Comparison of ENCODE assay signal across 22 cellular contexts in the genomic region with DNA sequence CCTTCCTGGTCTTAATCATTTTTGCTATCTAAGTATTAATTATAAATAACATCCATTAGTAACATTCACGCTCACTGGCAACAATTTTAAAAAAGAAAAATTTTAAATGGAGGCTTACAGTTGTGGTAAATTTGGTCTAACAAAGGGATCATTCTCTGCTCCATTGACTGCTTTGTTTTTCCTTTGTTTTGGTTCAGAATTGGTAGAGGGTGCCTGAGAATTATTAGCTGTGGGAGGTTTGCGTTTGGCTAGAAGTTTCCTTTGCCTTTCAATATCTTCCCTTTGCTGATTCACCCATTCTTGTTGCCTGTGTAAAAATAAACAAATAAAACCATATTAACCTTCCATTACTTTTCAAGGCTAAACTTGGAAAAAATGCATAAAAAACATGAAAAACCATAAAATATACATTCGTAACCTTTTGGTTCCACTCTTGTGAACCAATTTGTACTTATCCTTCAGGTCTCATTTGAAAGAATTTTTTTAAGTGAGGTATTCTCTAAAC.
DNase-seq lines count a peak whose midpoint lies in the region; ATAC-seq, FAIRE-seq and TF ChIP-seq lines count a peak whose summit lies in the region.
"Had no signal": no experiment of that assay in that cellular context is flagged by ENCODE, and none has a peak within 500 bp of the region (broad histone marks: within the 10 kb centered on the region; RNA-seq: fewer than 3 reads in every experiment).

No MANE protein-coding gene starts in this region.

- ATAC-seq in T-helper 17 cell: no peak
- no peak for ATAC-seq in HG03520 (IDR thresholded peaks at IDR 0.05; ENCODE audit: unreplicated experiment)
- ATAC-seq: CD8-positive, alpha-beta T cell; HCT116 had no signal

- no peak overlapping the region for H2BK20ac ChIP-seq in H9 (ENCODE audit: low read depth, low read length, poor library complexity, severe bottlenecking)

- H3K27me3 ChIP-seq in H9 (ENCODE audit: insufficient read depth, low read length) (no peaks in the 10 kb centered on the region), astrocyte (ENCODE audit: insufficient read depth, low read length) (no peaks in the 10 kb centered on the region), iPS-20b (ENCODE audit: insufficient read depth, low read length) (no peaks in the 10 kb centered on the region)
- H3K27me3 ChIP-seq: BLaER1 had no signal

- H3K4me1 ChIP-seq in H9 (ENCODE audit: insufficient read depth, low read length) (no peaks in the 10 kb centered on the region), astrocyte (ENCODE audit: insufficient read depth, low read length) (no peaks in the 10 kb centered on the region), iPS-20b (ENCODE audit: insufficient read depth, low read length) (peaks cover 19% of the 10 kb centered on the region; the same call in 1 of the 2 replicates)
- H3K4me1 ChIP-seq: BLaER1 had no signal

- H3K14ac ChIP-seq in H9 (ENCODE audit: insufficient read depth, low read length): no peak overlapping the region

- H3K4me1 Mint-ChIP-seq in H9: peaks cover 12 to 17% of the 10 kb centered on the region in 2 experiments
- H3K4me1 Mint-ChIP-seq in astrocyte (ENCODE audit: low read depth, unreplicated experiment): no peaks in the 10 kb centered on the region
- peaks cover 24% of the 10 kb centered on the region for H3K4me1 Mint-ChIP-seq in T-helper 17 cell

- H3K4me3 Mint-ChIP-seq in H9 (no peak overlapping the region), astrocyte (ENCODE audit: unreplicated experiment) (no peak overlapping the region), T-helper 17 cell (no peak overlapping the region)
- H3K4me3 Mint-ChIP-seq: CD8-positive, alpha-beta T cell had no signal

- FAIRE-seq in astrocyte (lab: Jason Lieb, UNC): no peak
- FAIRE-seq: GM12892, GM18507 had no signal

- H3K18ac ChIP-seq in H9 (ENCODE audit: insufficient read length, low read depth, low read length): no peak overlapping the region

- H4K5ac ChIP-seq in H9 (ENCODE audit: insufficient read length, low read depth, low read length): no peak overlapping the region

- H3K23ac ChIP-seq in H9 (ENCODE audit: insufficient read length, low read depth, low read length): no peak overlapping the region

- H3K9me3 ChIP-seq in H9 (ENCODE audit: control insufficient read depth, low read depth, low read length) (no peaks in the 10 kb centered on the region), astrocyte (ENCODE audit: insufficient read depth, low read depth, low read length) (no peaks in the 10 kb centered on the region), iPS-20b (ENCODE audit: insufficient read depth, low read depth, low read length) (no peaks in the 10 kb centered on the region), T-helper 17 cell (ENCODE audit: control insufficient read depth, low read length, poor library complexity, severe bottlenecking) (no peaks in the 10 kb centered on the region)
- H3K9me3 ChIP-seq: BLaER1 had no signal

- no peak overlapping the region for H3K56ac ChIP-seq in H9 (ENCODE audit: insufficient read length, low read depth, low read length)

- H3K9me3 Mint-ChIP-seq in H9: no peaks in the 10 kb centered on the region
- H3K9me3 Mint-ChIP-seq in astrocyte (ENCODE audit: unreplicated experiment): no peaks in the 10 kb centered on the region
- H3K9me3 Mint-ChIP-seq: CD8-positive, alpha-beta T cell had no signal

- intact Hi-C loops in head of caudate nucleus (cut with DNase I): no loop called here

- H3K79me1 ChIP-seq in H9 (ENCODE audit: insufficient read depth, low read depth, low read length, poor library complexity, severe bottlenecking): no peaks in the 10 kb centered on the region

- no peak overlapping the region for H2AK5ac ChIP-seq in H9 (ENCODE audit: insufficient read length, low read length)

- H4K20me1 ChIP-seq in H9 (ENCODE audit: control insufficient read depth, insufficient read depth, insufficient read length): no peaks in the 10 kb centered on the region
- H4K20me1 ChIP-seq in astrocyte (ENCODE audit: insufficient read depth, low read length): no peaks in the 10 kb centered on the region
- H4K20me1 ChIP-seq: BLaER1 had no signal

- peaks cover 15% of the 10 kb centered on the region for H3K36me3 ChIP-seq in astrocyte (ENCODE audit: insufficient read depth, low read length)
- peaks cover 85% of the 10 kb centered on the region for H3K36me3 ChIP-seq in iPS-20b (ENCODE audit: insufficient read depth, low read depth, low read length)

- DNase-seq in H9 (no peak), astrocyte (ENCODE audit: low read depth) (peak; percentile 12), pons (ENCODE audit: low spot score) (peak; percentile 26), T-helper 17 cell (no peak), foreskin fibroblast (no peak), head of caudate nucleus (no peak)
- DNase-seq: Calu3; CD8-positive, alpha-beta T cell; NCI-H1048; NCI-H1436; NCI-H1930; NCI-H226; NCI-H524; SHP77; SK-N-SH had no signal

- no peaks in the 10 kb centered on the region for H3K23me2 ChIP-seq in H9 (ENCODE audit: insufficient read length, low read depth, low read length, poor library complexity, severe bottlenecking)

- TF ChIP-seq CTCF in H9 (conservative IDR thresholded peaks at IDR 0.05): no peak
- no peak for TF ChIP-seq CTCF in astrocyte (IDR thresholded peaks at IDR 0.05; ENCODE audit: insufficient read depth, low read depth, low read length)
- no peak for TF ChIP-seq CTCF in foreskin fibroblast (IDR thresholded peaks at IDR 0.05; ENCODE audit: low read depth, low read length)

- H3K27ac ChIP-seq in H9 (ENCODE audit: insufficient read length, low read depth, low read length): no peak overlapping the region
- H3K27ac ChIP-seq in astrocyte (ENCODE audit: low read depth, low read length): no peak overlapping the region
- no peak overlapping the region for H3K27ac ChIP-seq in iPS-20b (ENCODE audit: low read length)
- H3K27ac ChIP-seq: BLaER1, KMS-11 had no signal

- H3K27ac Mint-ChIP-seq in H9 (peak overlapping the region in 2 of 3 experiments; percentile 59 to 91; a peak in 4 of 7 replicates), astrocyte (ENCODE audit: unreplicated experiment) (no peak overlapping the region), T-helper 17 cell (no peak overlapping the region)
- H3K27ac Mint-ChIP-seq: CD8-positive, alpha-beta T cell had no signal

- no peak overlapping the region for H2BK5ac ChIP-seq in H9 (ENCODE audit: insufficient read length, low read length)

- H3K27me3 Mint-ChIP-seq in H9 (ENCODE audit: low read depth) (no peaks in the 10 kb centered on the region), astrocyte (ENCODE audit: low read depth, unreplicated experiment) (no peaks in the 10 kb centered on the region), T-helper 17 cell (no peaks in the 10 kb centered on the region)

- WGBS in H9 (ENCODE audit: extremely low coverage, insufficient read length, low lambda C conversion rate): no CpG with 5 or more reads among the region's 3 CpGs

- H3K4ac ChIP-seq in H9 (ENCODE audit: low read depth, low read length): no peak overlapping the region

- no peak overlapping the region for H2AFZ ChIP-seq in H9 (ENCODE audit: low read length)
- H2AFZ ChIP-seq in astrocyte (ENCODE audit: low read depth, low read length): no peak overlapping the region

- H3K9ac ChIP-seq in H9 (ENCODE audit: extremely low read depth, insufficient read length, low read length) (no peak overlapping the region), astrocyte (ENCODE audit: low read length) (no peak overlapping the region), iPS-20b (ENCODE audit: low read depth, low read length) (no peak overlapping the region)
- H3K9ac ChIP-seq: BLaER1, KMS-11, SK-N-SH had no signal

- peaks cover 20 to 65% (median 57%) of the 10 kb centered on the region in 3 experiments; a peak in 6 of 7 replicates for H3K36me3 Mint-ChIP-seq in H9 (ENCODE audit: insufficient read depth in 1 of 3, low read depth in 3 of 3)
- H3K36me3 Mint-ChIP-seq in astrocyte (ENCODE audit: low read depth, unreplicated experiment): peaks cover 7% of the 10 kb centered on the region
- H3K36me3 Mint-ChIP-seq in T-helper 17 cell (ENCODE audit: low read depth): peaks cover 13% of the 10 kb centered on the region

- H3K4me3 ChIP-seq in astrocyte (ENCODE audit: insufficient read depth, low read depth, low read length): no peak overlapping the region
- H3K4me3 ChIP-seq in iPS-20b (ENCODE audit: low read length): peak overlapping the region; percentile 5; the same call in 1 of the 2 replicates
- H3K4me3 ChIP-seq in foreskin fibroblast (ENCODE audit: low read depth in 1 of 2, low read length in 2 of 2): no peak overlapping the region
- H3K4me3 ChIP-seq: BLaER1 had no signal

- no peak overlapping the region for H2BK15ac ChIP-seq in H9 (ENCODE audit: low read depth, low read length)

- no peak overlapping the region for H4K91ac ChIP-seq in H9 (ENCODE audit: insufficient read length, low read depth, low read length)

- no peak overlapping the region for H2BK120ac ChIP-seq in H9 (ENCODE audit: low read depth, low read length, poor library complexity, severe bottlenecking)

- 0 out of 2 replicates have a peak, but pooled peaks cover 2% of the 10 kb centered on the region for H3K79me2 ChIP-seq in H9 (ENCODE audit: insufficient read depth, low read length)
- no peaks in the 10 kb centered on the region for H3K79me2 ChIP-seq in astrocyte (ENCODE audit: insufficient read depth, low read length)

- H3K4me2 ChIP-seq in H9 (ENCODE audit: insufficient read depth, insufficient read length, low read length) (no peak overlapping the region), astrocyte (ENCODE audit: low read length) (no peak overlapping the region)
- H3K4me2 ChIP-seq: BLaER1, KMS-11, SK-N-SH had no signal

- no peak overlapping the region for H2BK12ac ChIP-seq in H9 (ENCODE audit: insufficient read length, low read depth, low read length)

- H4K8ac ChIP-seq in H9 (replicated peaks; ENCODE audit: insufficient read length, low read depth, low read length): no peak overlapping the region

- no peak overlapping the region for H3T11ph ChIP-seq in H9 (ENCODE audit: low read length)

Comparison
In these comparisons a context has a peak if more than half of its experiments do, and no peak if none do; other contexts are left out.
1. DNase-seq: peak in astrocyte (single experiment) and pons (single experiment); none in H9 (single experiment), T-helper 17 cell (0 of 3), foreskin fibroblast (0 of 2) and head of caudate nucleus (0 of 42).
2. H3K27ac Mint-ChIP-seq: peak in H9 (2 of 3); none in astrocyte (single experiment) and T-helper 17 cell (single experiment).